Comparison of ENCODE assay signal across 15 cellular contexts in genomic region chr14:74402264-74403251, GRCh38. TPM values are rescaled to one million over a fixed set of nuclear protein-coding genes. Genes with fewer than 3 reads are reported as not detected.
A peak's percentile ranks its signal among the peaks of the same experiment; 100 is the strongest.
DNase-seq lines count a peak whose midpoint lies in the region; ATAC-seq and TF ChIP-seq lines count a peak whose summit lies in the region.
"Had no signal": no experiment of that assay in that cellular context is flagged by ENCODE, and none has a peak within 500 bp of the region (broad histone marks: within the 10 kb centered on the region; RNA-seq: fewer than 3 reads in every experiment).

No MANE protein-coding gene starts in this region.

- no TSS peak for BruUV-seq in HCT116 (replicated peaks; lab: Mats Ljungman, UMichigan)

- DNase-seq in NOMO-1 (lab: John Stamatoyannopoulos, UW; ENCODE audit: unreplicated experiment in 2 of 2) = peak; percentile 6 to 12
- DNase-seq in NOMO-1 treated with dmso at 0.1 percent for 144 hours (lab: John Stamatoyannopoulos, UW; ENCODE audit: unreplicated experiment) = no peak
- DNase-seq in HCT116 (ENCODE audit: low read depth, low spot score) = no peak
- no peak for DNase-seq in T-helper 17 cell
- no peak for DNase-seq in natural killer cell
- no peak for DNase-seq in NCI-H1436 treated with DMSO at 0.1 percent for 48 hours (lab: John Stamatoyannopoulos, UW)
- DNase-seq in SHP77 treated with DMSO at 0.1 percent for 48 hours (lab: John Stamatoyannopoulos, UW) = no peak
- DNase-seq: activated effector memory CD4-positive, alpha-beta T cell treated with Interleukin-2 at 50 U/mL for 16 hours; HFFc6; MG63; uterus had no signal

- H3K27ac ChIP-seq in HCT116 (ENCODE audit: low read depth, low read length) = no peak overlapping the region
- H3K27ac ChIP-seq: uterus had no signal

- H3K9me3 ChIP-seq in HCT116 (ENCODE audit: control insufficient read depth in 1 of 2, insufficient read depth in 1 of 2, low read depth in 1 of 2, low read length in 2 of 2) (no peaks in the 10 kb centered on the region), T-helper 17 cell (ENCODE audit: control insufficient read depth, low read length, poor library complexity, severe bottlenecking) (no peaks in the 10 kb centered on the region)
- H3K9me3 ChIP-seq: MG63, uterus had no signal

- ATAC-seq in HCT116 = no peak
- no peak for ATAC-seq in T-helper 17 cell
- ATAC-seq in natural killer cell = no peak
- ATAC-seq in GM21381 (IDR thresholded peaks at IDR 0.05; ENCODE audit: unreplicated experiment) = no peak

- H3K4me2 ChIP-seq in HCT116 (ENCODE audit: low read length) = peak overlapping the region; percentile 66

- CTCF ChIA-PET in HCT116 (lab: Charles Lee) = interaction anchor here (0.6 kb wide), 1 partner anchor 24 kb away, joined by 5 read pairs; no protein-coding TSS in a partner anchor

- POLR2A ChIA-PET in HCT116 (lab: Charles Lee) = no interaction called here

- H4K20me1 ChIP-seq in HCT116 (ENCODE audit: insufficient read depth) = no peaks in the 10 kb centered on the region

- H3K27me3 ChIP-seq in HCT116 (ENCODE audit: insufficient read depth, low read length) = no peaks in the 10 kb centered on the region
- H3K27me3 ChIP-seq: MG63, uterus had no signal

- H3K27me3 Mint-ChIP-seq in T-helper 17 cell (peaks cover 21% of the 10 kb centered on the region), natural killer cell (ENCODE audit: low read depth in 2 of 2) (peaks cover 4 to 8% of the 10 kb centered on the region in 2 donors)

- H3K4me1 Mint-ChIP-seq in T-helper 17 cell = peaks cover 24% of the 10 kb centered on the region
- H3K4me1 Mint-ChIP-seq in natural killer cell = peaks cover 19 to 32% of the 10 kb centered on the region in 2 donors

- H3K36me3 Mint-ChIP-seq in T-helper 17 cell (ENCODE audit: low read depth) = no peaks in the 10 kb centered on the region
- H3K36me3 Mint-ChIP-seq in natural killer cell = no peaks in the 10 kb centered on the region

- H3K79me2 ChIP-seq in HCT116 (ENCODE audit: insufficient read depth, low read length) = no peaks in the 10 kb centered on the region

- H3K4me1 ChIP-seq in HCT116 (ENCODE audit: control insufficient read depth in 1 of 2, insufficient read depth in 2 of 2, low read length in 2 of 2) = peaks cover 12 to 16% of the 10 kb centered on the region in 2 experiments
- H3K4me1 ChIP-seq: uterus had no signal

- H3K4me3 Mint-ChIP-seq in T-helper 17 cell = peak overlapping the region; percentile 87
- H3K4me3 Mint-ChIP-seq in natural killer cell = no peak overlapping the region
- H3K4me3 Mint-ChIP-seq: HFFc6 had no signal

- H3K9me3 Mint-ChIP-seq in natural killer cell = no peaks in the 10 kb centered on the region
- H3K9me3 Mint-ChIP-seq: HFFc6 had no signal

- no peaks in the 10 kb centered on the region for H3K36me3 ChIP-seq in HCT116 (ENCODE audit: control insufficient read depth in 1 of 2, insufficient read depth in 2 of 2, low read length in 2 of 2)
- H3K36me3 ChIP-seq: MG63, uterus had no signal

- H2AFZ ChIP-seq in HCT116 (ENCODE audit: low read depth, low read length, poor library complexity, severe bottlenecking) = peak overlapping the region; percentile 83

- TF ChIP-seq RAD21 in HCT116 (IDR thresholded peaks at IDR 0.05; ENCODE audit: low read depth) = no peak

- intact Hi-C loops in HCT116 (cut with micrococcal nuclease) (no loop called here), natural killer cell (cut with micrococcal nuclease) (no loop called here)

- H3K4me3 ChIP-seq in HCT116 (replicated peaks in 1 of 2; ENCODE audit: low read depth in 1 of 2, low read length in 2 of 2) = peak overlapping the region in 1 of 2 experiments; percentile 15; a peak in 1 of 4 replicates
- H3K4me3 ChIP-seq: MG63, uterus had no signal

- TF ChIP-seq CTCF in HCT116 (IDR thresholded peaks at IDR 0.05 in 2 of 3, conservative IDR thresholded peaks at IDR 0.05 in 1 of 3; ENCODE audit: borderline replicate concordance in 1 of 3, insufficient read depth in 1 of 3, low read depth in 2 of 3, low read length in 2 of 3) (no peak), natural killer cell (IDR thresholded peaks at IDR 0.05) (no peak)

- H3K9ac ChIP-seq in HCT116 (ENCODE audit: low read length) = no peak overlapping the region

- RAD21 ChIA-PET in HCT116 (lab: Charles Lee; ENCODE audit: low non-redundant PET in 1 of 2, low total read pairs in 2 of 2, uncharacterized antibody in 2 of 2, unreplicated experiment in 2 of 2) = no interaction called here

- H3K27ac Mint-ChIP-seq in T-helper 17 cell (peak overlapping the region; percentile 80), natural killer cell (peak overlapping the region; percentile 77 to 89)
- H3K27ac Mint-ChIP-seq: HFFc6 had no signal

- no peak for TF ChIP-seq POLR2A in HCT116 (IDR thresholded peaks at IDR 0.05; ENCODE audit: borderline replicate concordance, extremely low read depth, insufficient read depth, insufficient read length)

- no peaks in the 10 kb centered on the region for H3K9me2 ChIP-seq in HCT116 (ENCODE audit: insufficient read depth)

TF ChIP-seq in HCT116, 20 proteins besides CTCF, POLR2A, EP300 and RAD21:
- TF ChIP-seq ZNF274 (IDR thresholded peaks at IDR 0.05; ENCODE audit: low read depth, low read length) = no peak
- no peak for TF ChIP-seq JUND (IDR thresholded peaks at IDR 0.05)
- no peak for TF ChIP-seq SIN3A (IDR thresholded peaks at IDR 0.05; ENCODE audit: low read depth)
- TF ChIP-seq ZFX (IDR thresholded peaks at IDR 0.05) = no peak
- no peak for TF ChIP-seq ZBTB33 (IDR thresholded peaks at IDR 0.05; ENCODE audit: extremely low read depth, insufficient replicate concordance, low read length)
TF ChIP-seq in HCT116: peak in this region for 0.

RNA-seq across cellular contexts. Expression of gene SYNDIG1L, which starts 23.5 kb away (rescaled TPM):
- total RNA-seq in HCT116 (2021; ENCODE audit: unreplicated experiment) = not detected
- 0.05 and 0.10 TPM in 2 replicates for polyA plus RNA-seq in HCT116 (2012)
- total RNA-seq in T-helper 17 cell = not detected
- total RNA-seq in natural killer cell = under 1 TPM in 1 of 3 donors, not detected in 2; 0.30 TPM
- total RNA-seq: A673, dermis microvascular lymphatic vessel endothelial cell, HFFc6 had no signal

RNA-seq across cellular contexts. Expression of gene VRTN, which starts 54.3 kb away (rescaled TPM):
- total RNA-seq in HCT116 (2021; ENCODE audit: unreplicated experiment) = 0.10 TPM
- not detected in 2 replicates for polyA plus RNA-seq in HCT116 (2012)
- total RNA-seq in T-helper 17 cell = not detected
- not detected for total RNA-seq in natural killer cell
- total RNA-seq: A673, dermis microvascular lymphatic vessel endothelial cell, HFFc6, right cardiac atrium had no signal
- polyA plus RNA-seq: right cardiac atrium had no signal

Comparison
In these comparisons a context has a peak if more than half of its experiments do, and no peak if none do; other contexts are left out.
1. DNase-seq: peak in NOMO-1 (2 of 2); none in NOMO-1 treated with dmso at 0.1 percent for 144 hours (single experiment), HCT116 (single experiment), T-helper 17 cell (0 of 3), natural killer cell (single experiment), NCI-H1436 treated with DMSO at 0.1 percent for 48 hours (single experiment) and SHP77 treated with DMSO at 0.1 percent for 48 hours (single experiment).